26 cellular contexts compared by ENCODE assay signal in the genomic region with DNA sequence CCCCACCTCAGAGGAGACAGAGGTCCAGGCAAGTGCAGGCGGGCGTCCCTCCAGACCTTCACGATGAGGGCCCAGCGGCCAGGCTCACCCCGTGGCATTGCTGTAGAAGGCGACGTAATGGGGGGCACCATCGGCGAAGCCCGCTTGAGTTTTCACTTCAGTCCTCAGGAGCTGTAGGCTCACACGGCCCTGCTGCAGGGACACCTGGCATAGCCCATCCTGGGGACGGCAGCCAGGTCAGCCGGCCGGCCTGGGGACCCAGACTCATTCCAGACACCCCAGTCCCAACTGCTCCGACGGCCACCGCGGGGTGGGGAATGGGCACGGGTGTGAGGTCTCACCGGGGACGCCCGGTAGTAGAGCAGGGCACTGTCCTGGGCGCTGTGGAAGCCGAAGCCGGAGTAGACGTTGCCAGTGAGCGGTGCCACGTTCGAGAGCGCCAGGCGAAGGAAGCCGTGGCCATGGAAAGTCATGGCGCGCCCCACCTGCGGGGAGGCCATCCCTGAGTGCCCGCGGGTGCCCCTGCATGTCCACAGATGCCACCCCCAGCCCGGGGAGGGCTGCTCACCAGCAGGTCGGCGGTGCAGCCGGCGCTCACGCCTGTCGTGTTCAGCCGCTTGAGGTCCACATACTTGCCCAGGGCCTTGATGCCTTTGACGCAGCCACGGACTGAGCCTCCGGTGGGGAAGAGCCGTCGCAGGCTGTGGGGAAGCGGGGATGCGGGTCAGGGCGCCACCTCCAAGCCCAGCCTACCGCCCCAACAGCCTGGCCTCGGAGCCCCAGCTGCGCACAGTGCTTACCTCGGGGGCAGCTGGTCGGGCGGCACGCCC.
"Had no signal": no experiment of that assay in that cellular context is flagged by ENCODE, and none has a peak within 500 bp of the region (broad histone marks: within the 10 kb centered on the region; RNA-seq: fewer than 3 reads in every experiment).

No MANE protein-coding gene starts in this region.

- DNase-seq: naive thymus-derived CD8-positive, alpha-beta T cell; nephron progenitor cell; nucleus accumbens; pancreas; right cardiac atrium; spleen; stimulated activated CD4-positive, alpha-beta T cell treated with anti-CD3 and anti-CD28 coated beads, Interleukin-12 subunit alpha, Interleukin-12 subunit beta, amount 100 ng/mL, for 4 hours; stimulated activated CD4-positive, alpha-beta T cell treated with anti-CD3 and anti-CD28 coated beads, Interleukin-1b, Interleukin-23, amount 100 ng/mL, for 48 hours; stimulated activated CD4-positive, alpha-beta T cell treated with anti-CD3 and anti-CD28 coated beads, Interleukin-4, amount 100 ng/mL, for 1 hour; stimulated activated CD4-positive, alpha-beta T cell treated with anti-CD3 and anti-CD28 coated beads, Interleukin-4, amount 100 ng/mL, for 4 hours; stimulated activated CD8-positive, alpha-beta memory T cell treated with anti-CD3 and anti-CD28 coated beads, Interleukin-4, amount 100 ng/mL, for 48 hours; stimulated activated naive CD4-positive, alpha-beta T cell; stimulated activated naive CD8-positive, alpha-beta T cell treated with anti-CD3 and anti-CD28 coated beads, Interleukin-15, amount 100 ng/mL, for 72 hours; stimulated activated naive CD8-positive, alpha-beta T cell treated with anti-CD3 and anti-CD28 coated beads, Interleukin-15, Interleukin-2, amounts not matched to agents 100 U/mL and 50 U/mL, for 24 hours; substantia nigra; testis; tibial artery; transverse colon; upper lobe of right lung; uterus had no signal

- H3K36me3 ChIP-seq: uterus had no signal

- H3K27ac ChIP-seq: neutrophil, pancreas, prostate gland, skin epidermis, suprapubic skin, testis, tibial artery, transverse colon, upper lobe of right lung, uterus had no signal

- H3K4me1 ChIP-seq: pancreas, tibial artery, transverse colon, upper lobe of right lung, uterus had no signal

- FAIRE-seq: pancreas had no signal

- H3K27me3 ChIP-seq: neutrophil, pancreas, spleen, suprapubic skin, testis, tibial artery, transverse colon, upper lobe of right lung, uterus had no signal

- H3K4me2 ChIP-seq: smooth muscle cell had no signal

- ATAC-seq: naive thymus-derived CD8-positive, alpha-beta T cell; pancreas; right cardiac atrium; sciatic nerve; stimulated activated naive CD8-positive, alpha-beta T cell treated with anti-CD3 and anti-CD28 coated beads, Interleukin-15, Interleukin-2, amounts not matched to agents 100 U/mL and 50 U/mL, for 24 hours; upper lobe of right lung had no signal

- H3K9me3 ChIP-seq: neutrophil, pancreas, prostate gland, spleen, suprapubic skin, testis, tibial artery, transverse colon, upper lobe of right lung, uterus had no signal

- H3K4me3 ChIP-seq: pancreas, prostate gland, skin epidermis, smooth muscle cell, suprapubic skin, testis, tibial artery, transverse colon, upper lobe of right lung, uterus had no signal
